Comparison of ENCODE assay signal across 12 cellular contexts in the genomic region with DNA sequence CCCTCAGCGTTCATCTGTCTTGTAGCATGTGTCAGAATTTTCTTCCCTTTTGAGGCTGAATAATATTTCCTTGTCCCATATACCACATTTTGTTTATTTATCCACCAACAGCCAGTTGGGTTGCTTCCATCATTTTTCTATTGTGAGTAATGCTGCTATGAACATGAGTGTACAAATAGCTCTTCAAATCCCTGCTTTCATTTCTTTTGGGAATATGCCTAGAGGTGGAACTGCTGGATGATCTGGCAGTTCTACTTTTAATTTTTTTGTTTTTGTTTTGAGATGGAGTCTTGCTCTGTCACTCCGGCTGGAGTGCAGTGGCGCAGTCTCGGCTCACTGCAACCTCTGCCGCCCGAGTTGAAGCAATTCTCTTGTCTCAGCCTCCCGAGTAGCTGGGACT.
A peak's percentile ranks its signal among the peaks of the same experiment; 100 is the strongest.
DNase-seq lines count a peak whose midpoint lies in the region; ATAC-seq and TF ChIP-seq lines count a peak whose summit lies in the region.
"Had no signal": no experiment of that assay in that cellular context is flagged by ENCODE, and none has a peak within 500 bp of the region (broad histone marks: within the 10 kb centered on the region; RNA-seq: fewer than 3 reads in every experiment).

No MANE protein-coding gene starts in this region.

- H3K27me3 ChIP-seq in layer of hippocampus (ENCODE audit: control insufficient read depth, insufficient read depth, low read length) (no peaks in the 10 kb centered on the region), upper lobe of left lung (no peaks in the 10 kb centered on the region)

- no peak overlapping the region for H3K27ac Mint-ChIP-seq in activated CD4-positive, alpha-beta T cell treated with anti-CD3 and anti-CD28 coated beads, Interleukin-2, amount 10 ng/mL, durations not matched to agents 7 days and 5 days
- H3K27ac Mint-ChIP-seq: activated CD8-positive, alpha-beta T cell treated with anti-CD3 and anti-CD28 coated beads for 36 hours; dendritic cell treated with granulocyte-macrophage colony-stimulating factor and Interleukin-4, amounts not matched to agents 40 ng/mL and 50 ng/mL, for 4 days had no signal

- H3K9me3 ChIP-seq in upper lobe of left lung, result no peaks in the 10 kb centered on the region

- no peaks in the 10 kb centered on the region for H3K36me3 ChIP-seq in upper lobe of left lung

- TF ChIP-seq POLR2A in upper lobe of left lung (IDR thresholded peaks at IDR 0.05), result no peak

- no peak overlapping the region for H3K4me3 Mint-ChIP-seq in activated CD4-positive, alpha-beta T cell treated with anti-CD3 and anti-CD28 coated beads, Interleukin-2, amount 10 ng/mL, durations not matched to agents 7 days and 5 days
- H3K4me3 Mint-ChIP-seq: activated CD8-positive, alpha-beta T cell treated with anti-CD3 and anti-CD28 coated beads for 36 hours; dendritic cell treated with granulocyte-macrophage colony-stimulating factor and Interleukin-4, amounts not matched to agents 40 ng/mL and 50 ng/mL, for 4 days had no signal

- peaks cover 13% of the 10 kb centered on the region for H3K27me3 Mint-ChIP-seq in activated CD4-positive, alpha-beta T cell treated with anti-CD3 and anti-CD28 coated beads, Interleukin-2, amount 10 ng/mL, durations not matched to agents 7 days and 5 days

- H3K27ac ChIP-seq in layer of hippocampus (ENCODE audit: low read depth, low read length), result peak overlapping the region; percentile 46
- H3K27ac ChIP-seq in upper lobe of left lung, result peak overlapping the region; percentile 36 to 86 (median 72)

- POLR2A ChIA-PET in activated CD4-positive, alpha-beta T cell treated with anti-CD3 and anti-CD28 coated beads, Interleukin-2, amount 10 ng/mL, durations not matched to agents 7 days and 5 days (lab: Charles Lee), result no interaction called here

- TF ChIP-seq EP300 in upper lobe of left lung (IDR thresholded peaks at IDR 0.05), result peak in 2 of 4 donors; percentile 27 to 34

- WGBS in upper lobe of left lung, 2 donors, result 74 to 80% methylated on average over 7 of the region's 7 CpGs

- DNase-seq in LHCN-M2 (ENCODE audit: low read depth) (peak; percentile 98), dermis blood vessel endothelial cell (peak; percentile 87), upper lobe of left lung (peak in 1 of 2 donors; percentile 34), NCI-H69 (lab: John Stamatoyannopoulos, UW) (no peak)
- no peak for DNase-seq in activated CD4-positive, alpha-beta T cell treated with anti-CD3 and anti-CD28 coated beads, Interleukin-2, amount 10 ng/mL, durations not matched to agents 7 days and 5 days
- DNase-seq: activated CD8-positive, alpha-beta T cell treated with anti-CD3 and anti-CD28 coated beads for 36 hours; mesendoderm; stimulated activated CD4-positive, alpha-beta T cell treated with anti-CD3 and anti-CD28 coated beads, Interleukin-4, amount 100 ng/mL, for 4 hours had no signal

- no peaks in the 10 kb centered on the region for H3K4me1 Mint-ChIP-seq in activated CD4-positive, alpha-beta T cell treated with anti-CD3 and anti-CD28 coated beads, Interleukin-2, amount 10 ng/mL, durations not matched to agents 7 days and 5 days

- CTCF ChIA-PET in activated CD4-positive, alpha-beta T cell treated with anti-CD3 and anti-CD28 coated beads, Interleukin-2, amount 10 ng/mL, durations not matched to agents 7 days and 5 days (lab: Charles Lee), result no interaction called here

- ATAC-seq in upper lobe of left lung (ENCODE audit: low FRiP score in 2 of 2) (peak; percentile 48 to 88), HG02610 (IDR thresholded peaks at IDR 0.05; ENCODE audit: unreplicated experiment) (no peak), GM18909 (IDR thresholded peaks at IDR 0.05; ENCODE audit: poor library complexity, unreplicated experiment) (no peak)
- ATAC-seq: activated CD8-positive, alpha-beta T cell treated with anti-CD3 and anti-CD28 coated beads for 36 hours had no signal

- no peak for TF ChIP-seq CTCF in upper lobe of left lung (IDR thresholded peaks at IDR 0.05)

- peaks cover 25 to 41% (median 34%) of the 10 kb centered on the region in 4 donors for H3K4me1 ChIP-seq in upper lobe of left lung

- H3K9me3 Mint-ChIP-seq in activated CD4-positive, alpha-beta T cell treated with anti-CD3 and anti-CD28 coated beads, Interleukin-2, amount 10 ng/mL, durations not matched to agents 7 days and 5 days, result no peaks in the 10 kb centered on the region
- H3K9me3 Mint-ChIP-seq: activated CD8-positive, alpha-beta T cell treated with anti-CD3 and anti-CD28 coated beads for 36 hours; dendritic cell treated with granulocyte-macrophage colony-stimulating factor and Interleukin-4, amounts not matched to agents 40 ng/mL and 50 ng/mL, for 4 days had no signal

- H3K4me3 ChIP-seq in upper lobe of left lung, result no peak overlapping the region

- no peaks in the 10 kb centered on the region for H3K36me3 Mint-ChIP-seq in activated CD4-positive, alpha-beta T cell treated with anti-CD3 and anti-CD28 coated beads, Interleukin-2, amount 10 ng/mL, durations not matched to agents 7 days and 5 days (ENCODE audit: low read depth)

Comparison
In these comparisons a context has a peak if more than half of its experiments do, and no peak if none do; other contexts are left out.
1. DNase-seq: peak in LHCN-M2 (single experiment) and dermis blood vessel endothelial cell (single experiment); none in NCI-H69 (single experiment) and activated CD4-positive, alpha-beta T cell treated with anti-CD3 and anti-CD28 coated beads, Interleukin-2, amount 10 ng/mL, durations not matched to agents 7 days and 5 days (single experiment).
2. ATAC-seq: peak in upper lobe of left lung (2 of 2); none in HG02610 (single experiment) and GM18909 (single experiment).